ENCODE assay signal across 19 cellular contexts in the genomic region with DNA sequence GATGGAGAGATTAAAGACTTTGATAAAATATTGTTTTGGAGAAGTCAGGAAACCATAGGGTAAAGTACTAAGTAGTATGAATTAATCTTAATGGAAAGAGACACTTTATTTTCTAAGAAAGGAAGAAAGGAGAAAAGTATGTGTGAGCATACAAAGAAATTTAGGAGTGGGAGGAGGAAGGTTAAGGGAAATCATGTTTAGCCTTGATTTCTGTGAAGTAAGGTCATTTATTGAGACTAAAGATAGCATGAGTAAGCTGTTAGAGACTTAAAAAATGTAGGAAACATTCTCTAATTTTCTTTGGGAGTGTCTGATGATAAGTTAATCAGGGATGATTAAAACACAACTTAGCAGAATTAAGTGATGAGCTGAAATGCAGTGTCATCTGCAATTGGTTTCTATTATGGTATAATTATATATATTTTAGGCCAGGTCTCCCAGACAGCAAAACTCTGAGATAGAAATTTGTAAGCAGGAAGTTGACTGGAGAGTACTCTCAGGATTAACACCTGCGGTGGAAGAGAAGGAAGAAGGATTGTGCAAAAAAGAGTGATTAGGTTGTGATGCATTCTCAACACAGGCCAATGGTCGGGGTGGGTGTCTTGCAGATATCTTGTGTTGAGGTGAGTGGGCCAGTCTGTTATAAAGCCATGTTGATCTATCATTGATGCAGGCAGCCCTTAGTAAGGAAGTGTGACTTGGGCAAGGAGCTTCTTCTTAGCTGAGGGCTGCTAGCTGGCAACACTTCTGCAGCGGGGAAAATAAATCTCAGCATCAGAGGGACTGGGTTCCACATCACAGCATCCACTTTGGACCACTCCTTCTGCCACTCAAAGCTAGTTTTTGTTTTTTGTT.
DNase-seq lines count a peak whose midpoint lies in the region; ATAC-seq and TF ChIP-seq lines count a peak whose summit lies in the region.
"Had no signal": no experiment of that assay in that cellular context is flagged by ENCODE, and none has a peak within 500 bp of the region (broad histone marks: within the 10 kb centered on the region; RNA-seq: fewer than 3 reads in every experiment).

No MANE protein-coding gene starts in this region.

- no peaks in the 10 kb centered on the region for H3K27me3 Mint-ChIP-seq in activated naive CD8-positive, alpha-beta T cell treated with anti-CD3 and anti-CD28 coated beads, Interleukin-2, amount 50 U/mL, for 24 hours
- peaks cover 4% of the 10 kb centered on the region for H3K27me3 Mint-ChIP-seq in nephron (ENCODE audit: low read depth)
- H3K27me3 Mint-ChIP-seq: effector memory CD8-positive, alpha-beta T cell had no signal

- H3K36me3 ChIP-seq in gastrocnemius medialis: no peaks in the 10 kb centered on the region
- H3K36me3 ChIP-seq: lower lobe of right lung, right lobe of liver, stomach, upper lobe of right lung had no signal

- no peaks in the 10 kb centered on the region for H3K27me3 ChIP-seq in gastrocnemius medialis
- H3K27me3 ChIP-seq: right lobe of liver, stomach, upper lobe of right lung had no signal

- no peaks in the 10 kb centered on the region for H3K4me1 ChIP-seq in gastrocnemius medialis
- H3K4me1 ChIP-seq: lower lobe of right lung, right lobe of liver, stomach, upper lobe of right lung had no signal

- intact Hi-C loops in gastrocnemius medialis (cut with DNase I; ENCODE audit: low total_unique reads): no loop called here
- intact Hi-C loops in sciatic nerve (cut with DNase I): no loop called here

- TF ChIP-seq CTCF in nephron (IDR thresholded peaks at IDR 0.05; ENCODE audit: unreplicated experiment in 3 of 3) (no peak), gastrocnemius medialis (IDR thresholded peaks at IDR 0.05 in 4 of 5, conservative IDR thresholded peaks at IDR 0.05 in 1 of 5) (no peak)

- no peak overlapping the region for H3K27ac ChIP-seq in gastrocnemius medialis
- H3K27ac ChIP-seq: lower lobe of right lung, PC-9, right lobe of liver, stomach, upper lobe of right lung had no signal

- DNase-seq in GM03348 (ENCODE audit: low spot score) (peak; percentile 39), MV-4-11 (lab: John Stamatoyannopoulos, UW) (peak; percentile 15), gastrocnemius medialis (no peak), sciatic nerve (ENCODE audit: low spot score) (no peak), NCI-H2029 (lab: John Stamatoyannopoulos, UW) (no peak)
- DNase-seq in activated naive CD8-positive, alpha-beta T cell treated with anti-CD3 and anti-CD28 coated beads, Interleukin-2, amount 50 U/mL, for 24 hours: no peak
- DNase-seq: activated gamma-delta T cell treated with Interleukin-2 at 50 U/mL for 16 hours; effector memory CD8-positive, alpha-beta T cell; H7; immature natural killer cell; lower lobe of right lung; NCI-H1694 treated with DMSO at 0.1 percent for 48 hours; NCI-H2227 treated with DMSO at 0.1 percent for 48 hours; PC-9; right lobe of liver; stomach; upper lobe of right lung had no signal

- in situ Hi-C loops in gastrocnemius medialis (cut with MboI; ENCODE audit: low sequenced_read_pairs in 4 of 4): no loop called here

- no peak for ATAC-seq in activated naive CD8-positive, alpha-beta T cell treated with anti-CD3 and anti-CD28 coated beads, Interleukin-2, amount 50 U/mL, for 24 hours
- ATAC-seq in gastrocnemius medialis: no peak
- ATAC-seq in sciatic nerve: no peak
- ATAC-seq: effector memory CD8-positive, alpha-beta T cell; HepG2; lower lobe of right lung; right lobe of liver; upper lobe of right lung had no signal

- no peaks in the 10 kb centered on the region for H3K36me3 Mint-ChIP-seq in activated naive CD8-positive, alpha-beta T cell treated with anti-CD3 and anti-CD28 coated beads, Interleukin-2, amount 50 U/mL, for 24 hours (ENCODE audit: low read depth)
- no peaks in the 10 kb centered on the region for H3K36me3 Mint-ChIP-seq in nephron (ENCODE audit: low read depth)

- no peak overlapping the region for H3K4me3 ChIP-seq in gastrocnemius medialis
- H3K4me3 ChIP-seq: lower lobe of right lung, PC-9, right lobe of liver, stomach, upper lobe of right lung had no signal

- no peaks in the 10 kb centered on the region for H3K9me3 ChIP-seq in gastrocnemius medialis
- H3K9me3 ChIP-seq: lower lobe of right lung, right lobe of liver, upper lobe of right lung had no signal

- TF ChIP-seq POLR2A in gastrocnemius medialis (IDR thresholded peaks at IDR 0.05): no peak

- no peaks in the 10 kb centered on the region for H3K9me3 Mint-ChIP-seq in activated naive CD8-positive, alpha-beta T cell treated with anti-CD3 and anti-CD28 coated beads, Interleukin-2, amount 50 U/mL, for 24 hours
- H3K9me3 Mint-ChIP-seq in nephron: peaks cover 11% of the 10 kb centered on the region
- H3K9me3 Mint-ChIP-seq: effector memory CD8-positive, alpha-beta T cell; immature natural killer cell had no signal

- peak overlapping the region; percentile 17 for H3K27ac Mint-ChIP-seq in activated naive CD8-positive, alpha-beta T cell treated with anti-CD3 and anti-CD28 coated beads, Interleukin-2, amount 50 U/mL, for 24 hours
- H3K27ac Mint-ChIP-seq in nephron: peak overlapping the region; percentile 9 to 32 (median 11)
- H3K27ac Mint-ChIP-seq: effector memory CD8-positive, alpha-beta T cell had no signal

- peaks cover 20% of the 10 kb centered on the region for H3K4me1 Mint-ChIP-seq in activated naive CD8-positive, alpha-beta T cell treated with anti-CD3 and anti-CD28 coated beads, Interleukin-2, amount 50 U/mL, for 24 hours
- H3K4me1 Mint-ChIP-seq in nephron: peaks cover 14% of the 10 kb centered on the region

- no peak overlapping the region for H3K4me3 Mint-ChIP-seq in activated naive CD8-positive, alpha-beta T cell treated with anti-CD3 and anti-CD28 coated beads, Interleukin-2, amount 50 U/mL, for 24 hours
- no peak overlapping the region for H3K4me3 Mint-ChIP-seq in nephron
- H3K4me3 Mint-ChIP-seq: effector memory CD8-positive, alpha-beta T cell; immature natural killer cell had no signal

Comparison
In these comparisons a context has a peak if more than half of its experiments do, and no peak if none do; other contexts are left out.
1. DNase-seq: peak in GM03348 (single experiment) and MV-4-11 (single experiment); none in activated naive CD8-positive, alpha-beta T cell treated with anti-CD3 and anti-CD28 coated beads, Interleukin-2, amount 50 U/mL, for 24 hours (single experiment), gastrocnemius medialis (0 of 2), sciatic nerve (single experiment) and NCI-H2029 (single experiment).